ENCODE assay signal across 13 cellular contexts in genomic region chr1:12899186-12899585, GRCh38. TPM values are rescaled to one million over a fixed set of nuclear protein-coding genes. Genes with fewer than 3 reads are reported as not detected.
DNase-seq lines count a peak whose midpoint lies in the region; ATAC-seq and TF ChIP-seq lines count a peak whose summit lies in the region.
"Not testable (repeated sequence)": the region's sequence is repeated elsewhere in the genome, so short reads cannot be mapped to it uniquely, and the experiment has no call there.
"Had no signal": no experiment of that assay in that cellular context is flagged by ENCODE, and none has a peak within 500 bp of the region (broad histone marks: within the 10 kb centered on the region; RNA-seq: fewer than 3 reads in every experiment).

No MANE protein-coding gene starts in this region.

- not testable (repeated sequence) for H3K4me1 ChIP-seq in right lobe of liver

- intact Hi-C loops in right lobe of liver (cut with DNase I) = not testable (repeated sequence)

- H3K9me3 ChIP-seq in right lobe of liver = not testable (repeated sequence)

- TF ChIP-seq CTCF in right lobe of liver (IDR thresholded peaks at IDR 0.05) = not testable (repeated sequence)

- DNase-seq in left lobe of liver (ENCODE audit: low spot score); right lobe of liver: not testable (repeated sequence)

- not testable (repeated sequence) for H3K4me3 ChIP-seq in right lobe of liver

- not testable (repeated sequence) for H3K27me3 ChIP-seq in right lobe of liver

- ATAC-seq in left lobe of liver = peak; percentile 57
- ATAC-seq in right lobe of liver = peak; percentile 43 to 63 (median 59)

- not testable (repeated sequence) for H3K36me3 ChIP-seq in right lobe of liver

- peak overlapping the region in 1 of 3 donors; percentile 60 for H3K27ac ChIP-seq in right lobe of liver

- TF ChIP-seq POLR2A in right lobe of liver (IDR thresholded peaks at IDR 0.05) = not testable (repeated sequence)

RNA-seq across cellular contexts. Expression of gene PRAMEF10, which starts 1.1 kb away (rescaled TPM):
- total RNA-seq in left lobe of liver (0.30 TPM), right lobe of liver (10 to 100 TPM in 1 of 6 experiments, 1 to 10 TPM in 2, under 1 TPM in 1, not detected in 2; 0.26 to 10.9 (median 4.1) TPM)
- total RNA-seq: A172; A673; B cell; Calu3; CD4-positive, alpha-beta memory T cell; CD4-positive, alpha-beta T cell; CD4-positive, CD25-positive, alpha-beta regulatory T cell; CD8-positive, alpha-beta memory T cell; CD8-positive, alpha-beta T cell; Daoy had no signal

RNA-seq across cellular contexts. Expression of gene PRAMEF4, which starts 13.2 kb away (rescaled TPM):
- total RNA-seq in left lobe of liver (not detected), right lobe of liver (not detected)
- total RNA-seq: A172; A673; B cell; Caco-2; Calu3; CD4-positive, alpha-beta memory T cell; CD4-positive, alpha-beta T cell; CD4-positive, CD25-positive, alpha-beta regulatory T cell; CD8-positive, alpha-beta memory T cell; CD8-positive, alpha-beta T cell; Daoy had no signal

RNA-seq across cellular contexts. Expression of gene PRAMEF7, which starts 17.2 kb away (rescaled TPM):
- not detected for total RNA-seq in left lobe of liver
- total RNA-seq in right lobe of liver = under 1 TPM in 1 of 6 experiments, not detected in 5; 0.16 TPM
- total RNA-seq: A172; A673; B cell; Caco-2; Calu3; CD4-positive, alpha-beta memory T cell; CD4-positive, alpha-beta T cell; CD4-positive, CD25-positive, alpha-beta regulatory T cell; CD8-positive, alpha-beta memory T cell; CD8-positive, alpha-beta T cell; Daoy had no signal

RNA-seq across cellular contexts. Expression of gene PRAMEF2, which starts 42.3 kb away (rescaled TPM):
- not detected for total RNA-seq in left lobe of liver
- not detected for total RNA-seq in right lobe of liver
- total RNA-seq: A172; A673; B cell; Caco-2; Calu3; CD4-positive, alpha-beta memory T cell; CD4-positive, alpha-beta T cell; CD4-positive, CD25-positive, alpha-beta regulatory T cell; CD8-positive, alpha-beta memory T cell; CD8-positive, alpha-beta T cell; Daoy had no signal

RNA-seq across cellular contexts. Expression of gene PRAMEF6, which starts 48.2 kb away (rescaled TPM):
- total RNA-seq in left lobe of liver (not detected), right lobe of liver (not detected)
- total RNA-seq: A172; A673; B cell; Caco-2; Calu3; CD4-positive, alpha-beta memory T cell; CD4-positive, alpha-beta T cell; CD4-positive, CD25-positive, alpha-beta regulatory T cell; CD8-positive, alpha-beta memory T cell; CD8-positive, alpha-beta T cell; Daoy had no signal
